ENCODE assay signal across 13 cellular contexts in the genomic region with DNA sequence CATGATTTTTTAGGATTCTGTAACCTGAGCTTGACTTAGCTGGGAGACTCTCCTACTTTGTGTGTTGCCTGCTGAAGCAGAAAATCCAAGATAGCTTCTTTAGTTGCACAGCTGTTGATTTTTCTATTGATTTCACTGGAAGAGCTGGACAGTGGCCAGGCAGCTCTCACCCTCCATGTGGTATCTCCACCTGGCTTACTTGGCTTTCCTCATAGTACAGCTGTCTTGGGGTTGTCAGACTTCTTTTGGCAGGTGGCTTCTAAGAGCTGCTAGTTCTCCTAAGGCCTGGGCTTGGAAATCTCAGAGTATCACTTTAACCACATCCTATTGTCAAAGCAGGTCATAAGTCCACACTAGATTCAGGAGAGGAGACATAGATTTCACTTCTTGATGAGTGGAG.
DNase-seq lines count a peak whose midpoint lies in the region; ATAC-seq and TF ChIP-seq lines count a peak whose summit lies in the region.
"Had no signal": no experiment of that assay in that cellular context is flagged by ENCODE, and none has a peak within 500 bp of the region (broad histone marks: within the 10 kb centered on the region; RNA-seq: fewer than 3 reads in every experiment).

No MANE protein-coding gene starts in this region.

- H3K4me1 ChIP-seq in BE2C: no peaks in the 10 kb centered on the region

- no peaks in the 10 kb centered on the region for H3K36me3 ChIP-seq in BE2C

- no peaks in the 10 kb centered on the region for H3K27me3 ChIP-seq in BE2C
- H3K27me3 ChIP-seq: hepatocyte had no signal

- no peak overlapping the region for H3K4me3 ChIP-seq in BE2C (ENCODE audit: low read depth, low read length)
- H3K4me3 ChIP-seq: hepatocyte had no signal

- TF ChIP-seq CTCF in BE2C (IDR thresholded peaks at IDR 0.05; ENCODE audit: low read depth, low read length): no peak

- ATAC-seq in GM18858 (IDR thresholded peaks at IDR 0.05; ENCODE audit: unreplicated experiment): no peak
- no peak for ATAC-seq in GM19328 (IDR thresholded peaks at IDR 0.05; ENCODE audit: unreplicated experiment)

- no peaks in the 10 kb centered on the region for H3K9me3 ChIP-seq in BE2C

- DNase-seq in DMS53 (lab: John Stamatoyannopoulos, UW) (peak; percentile 80), NCI-H2029 (lab: John Stamatoyannopoulos, UW) (peak; percentile 84), NCI-H774 (lab: John Stamatoyannopoulos, UW) (peak; percentile 57), kidney tubule cell (ENCODE audit: low spot score) (peak; percentile 40), BE2C (no peak)
- no peak for DNase-seq in activated effector memory CD4-positive, alpha-beta T cell treated with anti-CD3 and anti-CD28 coated beads, Interleukin-2, amount 50 U/mL, for 16 hours
- DNase-seq: activated CD4-positive, alpha-beta T cell treated with anti-CD3 and anti-CD28 coated beads for 1 hour; activated gamma-delta T cell; DND-41; stimulated activated CD4-positive, alpha-beta T cell treated with anti-CD3 and anti-CD28 coated beads, Interleukin-4, amount 100 ng/mL, for 1 hour had no signal

Comparison
In these comparisons a context has a peak if more than half of its experiments do, and no peak if none do; other contexts are left out.
1. DNase-seq: peak in DMS53 (single experiment), NCI-H2029 (single experiment), NCI-H774 (single experiment) and kidney tubule cell (single experiment); none in BE2C (single experiment) and activated effector memory CD4-positive, alpha-beta T cell treated with anti-CD3 and anti-CD28 coated beads, Interleukin-2, amount 50 U/mL, for 16 hours (single experiment).